ENCODE assay signal across 18 cellular contexts in the genomic region with DNA sequence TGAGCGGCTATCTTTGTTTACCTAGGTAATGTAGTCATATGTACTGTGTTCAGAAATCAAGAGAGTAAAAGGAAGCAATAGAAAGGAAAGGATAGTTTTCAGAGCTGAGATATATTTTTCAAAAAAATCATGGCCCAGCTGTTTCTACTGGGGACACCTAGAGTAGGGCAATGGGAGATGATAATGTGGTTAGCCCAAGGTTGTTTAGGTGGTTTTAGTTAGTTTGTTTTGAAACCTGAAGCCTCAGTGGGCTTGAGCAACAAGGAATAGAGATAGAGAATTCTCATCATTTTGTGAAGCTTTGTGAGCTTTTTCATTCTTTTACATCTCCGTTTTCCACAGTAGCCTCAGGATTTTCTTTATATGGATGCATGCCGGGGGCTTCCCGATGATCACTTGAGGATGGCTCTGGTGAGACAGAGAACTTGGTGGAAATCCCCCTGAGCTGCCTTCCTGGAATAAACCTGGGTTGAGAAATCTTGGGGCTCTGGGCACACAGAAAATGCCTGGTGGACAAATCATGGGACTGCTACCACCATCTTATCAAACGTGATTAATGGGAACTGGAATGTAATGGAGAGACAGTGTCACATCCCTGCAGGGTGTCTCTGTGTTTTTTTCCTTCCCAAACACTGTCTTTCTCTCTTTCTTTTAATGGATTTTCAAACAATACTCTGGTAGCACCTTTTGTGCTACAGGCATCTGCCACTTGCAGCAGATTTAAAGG. TPM values are rescaled to one million over a fixed set of nuclear protein-coding genes. Genes with fewer than 3 reads are reported as not detected.
DNase-seq lines count a peak whose midpoint lies in the region; ATAC-seq, FAIRE-seq and TF ChIP-seq lines count a peak whose summit lies in the region.
"Had no signal": no experiment of that assay in that cellular context is flagged by ENCODE, and none has a peak within 500 bp of the region (broad histone marks: within the 10 kb centered on the region; RNA-seq: fewer than 3 reads in every experiment).

No MANE protein-coding gene starts in this region.

- H2BK15ac ChIP-seq in H1 (ENCODE audit: low read length), result 0 out of 2 replicates have a peak overlapping the region, but pooled peaks have one; percentile 38
- H2BK15ac ChIP-seq in neuronal stem cell (ENCODE audit: low read length), result no peak overlapping the region

- no peak overlapping the region for H3K27ac ChIP-seq in H1 (ENCODE audit: low read depth, low read length)
- H3K27ac ChIP-seq in neuronal stem cell (replicated peaks; ENCODE audit: low read length), result peak overlapping the region; percentile 31
- H3K27ac ChIP-seq: dorsolateral prefrontal cortex, hepatocyte had no signal

- no peak for TF ChIP-seq RAD21 in H1 (IDR thresholded peaks at IDR 0.05 in 1 of 2, conservative IDR thresholded peaks at IDR 0.05 in 1 of 2; ENCODE audit: low read depth in 2 of 2, low read length in 2 of 2)

- no peak for TF ChIP-seq CTCF in H1 (IDR thresholded peaks at IDR 0.05; ENCODE audit: control extremely low read depth in 1 of 3, insufficient read depth in 1 of 3, low read depth in 1 of 3, low read length in 3 of 3)

- TF ChIP-seq EP300 in H1 (IDR thresholded peaks at IDR 0.05; ENCODE audit: borderline replicate concordance in 1 of 2, low read depth in 2 of 2, low read length in 2 of 2), result no peak

- H4K91ac ChIP-seq in H1 (replicated peaks; ENCODE audit: insufficient read length, low read length) (no peak overlapping the region), neuronal stem cell (ENCODE audit: low read depth, low read length, poor library complexity) (no peak overlapping the region)

- POLR2A ChIA-PET in H1 (lab: Charles Lee; ENCODE audit: partially characterized antibody), result no interaction called here

- H3K79me2 ChIP-seq in H1 (ENCODE audit: control insufficient read depth in 1 of 2, insufficient read depth in 2 of 2, low read length in 2 of 2), result peaks cover 0 to 58% of the 10 kb centered on the region in 2 experiments; a peak in 3 of 4 replicates

- 77% methylated on average over 5 of the region's 5 CpGs; no CpG with 5 or more reads in 1 of the 2 experiments for WGBS in H1 (ENCODE audit: extremely low coverage in 1 of 2, insufficient coverage in 1 of 2, insufficient read length in 1 of 2, insufficient replicate concordance in 2 of 2, low coverage in 1 of 2, low lambda C conversion rate in 2 of 2, missing lambda C conversion rate in 1 of 2), 2 experiments
- whole genome bisulfite sequencing in neuronal stem cell (ENCODE audit: extremely low coverage in 2 of 2, insufficient read length in 2 of 2, insufficient replicate concordance in 1 of 2), 2 donors, result no CpG with 5 or more reads among the region's 5 CpGs

- H4K8ac ChIP-seq in H1 (ENCODE audit: extremely low read depth, insufficient read depth, low read length), result no peak overlapping the region
- H4K8ac ChIP-seq in neuronal stem cell (ENCODE audit: low read depth, low read length), result no peak overlapping the region

- no peaks in the 10 kb centered on the region for H3K23me2 ChIP-seq in H1 (ENCODE audit: low read depth, low read length)

- H3K23ac ChIP-seq in H1 (ENCODE audit: insufficient read length), result no peak overlapping the region
- no peak overlapping the region for H3K23ac ChIP-seq in neuronal stem cell (ENCODE audit: low read depth, low read length, poor library complexity)

- no peak for TF ChIP-seq POLR2A in H1 (IDR thresholded peaks at IDR 0.05; ENCODE audit: control extremely low read depth in 1 of 2, low read depth in 2 of 2, low read length in 2 of 2)

- H2AK5ac ChIP-seq in H1 (ENCODE audit: low read depth, low read length) (no peak overlapping the region), neuronal stem cell (ENCODE audit: low read depth, low read length) (no peak overlapping the region)

- no peaks in the 10 kb centered on the region; the same call in 1 of the 2 replicates for H3K79me1 ChIP-seq in H1 (ENCODE audit: low read depth, low read length)
- H3K79me1 ChIP-seq in neuronal stem cell (ENCODE audit: low read depth, low read length), result no peaks in the 10 kb centered on the region

- DNase-seq in EL (peak; percentile 24), NCI-H226 (peak; percentile 35), H1 (ENCODE audit: low read depth in 1 of 2, low spot score in 2 of 2) (no peak), neuronal stem cell (ENCODE audit: low spot score) (no peak), AG08396 (ENCODE audit: low spot score) (no peak), G401 (ENCODE audit: low spot score) (no peak), OCI-M2 (lab: John Stamatoyannopoulos, UW; ENCODE audit: unreplicated experiment) (no peak)
- DNase-seq: activated CD4-positive, alpha-beta T cell treated with anti-CD3 and anti-CD28 coated beads, Interleukin-2, amount 50 U/mL, for 1 hour; activated naive CD4-positive, alpha-beta T cell treated with anti-CD3 and anti-CD28 coated beads, Interleukin-2, amount 10 ng/mL, durations not matched to agents 7 days and 5 days; activated T-cell treated with anti-CD3 and anti-CD28 coated beads for 4 hours; dorsolateral prefrontal cortex; kidney; NCI-H1694 treated with DMSO at 0.1 percent for 48 hours; PC-3 had no signal

- no peak overlapping the region for H2BK12ac ChIP-seq in H1 (ENCODE audit: low read depth, low read length)
- H2BK12ac ChIP-seq in neuronal stem cell (ENCODE audit: low read length), result no peak overlapping the region

- H3K36me3 ChIP-seq in H1 (ENCODE audit: control insufficient read depth in 2 of 4, insufficient read depth in 4 of 4, low read length in 3 of 4) (no peaks in the 10 kb centered on the region), neuronal stem cell (replicated peaks in 1 of 2; ENCODE audit: control insufficient read depth in 2 of 2, insufficient read depth in 2 of 2, low read length in 2 of 2) (no peaks in the 10 kb centered on the region)

- no peak overlapping the region for H4K5ac ChIP-seq in H1 (ENCODE audit: insufficient read length, low read depth, low read length)

- no peak for FAIRE-seq in H1 (lab: Jason Lieb, UNC)
- FAIRE-seq: GM12891, kidney had no signal

- no peaks in the 10 kb centered on the region for H4K20me1 ChIP-seq in H1 (replicated peaks in 1 of 2; ENCODE audit: control insufficient read depth in 1 of 2, insufficient read depth in 2 of 2, low read length in 2 of 2)

- CTCF ChIA-PET in H1 (lab: Charles Lee; ENCODE audit: partially characterized antibody), result interaction anchor here (1.2 to 3.2 kb wide), 6 partner anchors 10 to 119 kb away, joined by 3 to 13 read pairs (median 3); no protein-coding TSS in a partner anchor

- in situ Hi-C loops in G401 (cut with HindIII; ENCODE audit: low sequenced_read_pairs), result no loop called here

- ATAC-seq in HG03442 (IDR thresholded peaks at IDR 0.05; ENCODE audit: unreplicated experiment), result no peak
- ATAC-seq: PC-3; stimulated activated effector memory CD8-positive, alpha-beta T cell treated with anti-CD3 and anti-CD28 coated beads, Interleukin-12 subunit alpha, Interleukin-12 subunit beta, amount 100 ng/mL, for 72 hours had no signal

- no peak overlapping the region for H3K14ac ChIP-seq in H1 (ENCODE audit: insufficient read length)
- H3K14ac ChIP-seq in neuronal stem cell (ENCODE audit: low read length), result no peak overlapping the region

- H2BK120ac ChIP-seq in H1 (replicated peaks; ENCODE audit: low read depth, low read length) (no peak overlapping the region), neuronal stem cell (ENCODE audit: low read depth, low read length) (no peak overlapping the region)

- H3K4ac ChIP-seq in H1 (replicated peaks; ENCODE audit: insufficient read length, low read depth, low read length) (no peak overlapping the region), neuronal stem cell (ENCODE audit: low read length) (no peak overlapping the region)

- H3K56ac ChIP-seq in H1 (replicated peaks; ENCODE audit: insufficient read length, low read depth, low read length), result no peak overlapping the region

- H2AFZ ChIP-seq in H1 (ENCODE audit: low read length), result no peak overlapping the region
- H2AFZ ChIP-seq in neuronal stem cell (ENCODE audit: low read length), result no peak overlapping the region
- H2AFZ ChIP-seq: hepatocyte had no signal

- H3K4me2 ChIP-seq in H1 (ENCODE audit: insufficient read depth in 1 of 2, low read depth in 2 of 2, low read length in 2 of 2) (no peak overlapping the region), neuronal stem cell (ENCODE audit: insufficient read depth, low read length, poor library complexity, severe bottlenecking) (no peak overlapping the region)
- H3K4me2 ChIP-seq: hepatocyte had no signal

- H2BK5ac ChIP-seq in H1 (ENCODE audit: low read depth, low read length) (no peak overlapping the region), neuronal stem cell (ENCODE audit: low read length) (no peak overlapping the region)

- no peak overlapping the region for H2BK20ac ChIP-seq in H1 (ENCODE audit: low read length)

- H3K4me1 ChIP-seq in H1 (replicated peaks in 1 of 4; ENCODE audit: control insufficient read depth in 3 of 4, insufficient read depth in 4 of 4, low read length in 3 of 4) (peaks cover 4 to 16% (median 10%) of the 10 kb centered on the region in 4 experiments), neuronal stem cell (ENCODE audit: control insufficient read depth in 2 of 2, insufficient read depth in 1 of 2, low read depth in 1 of 2, low read length in 2 of 2) (peaks cover 7 to 21% of the 10 kb centered on the region in 2 donors)

- H3K9ac ChIP-seq in H1 (replicated peaks in 1 of 4; ENCODE audit: extremely low read depth in 1 of 4, low read depth in 3 of 4, low read length in 3 of 4), result no peak overlapping the region
- no peak overlapping the region for H3K9ac ChIP-seq in neuronal stem cell (ENCODE audit: low read depth, low read length, poor library complexity)

- H3K9me3 ChIP-seq in H1 (ENCODE audit: insufficient read depth in 2 of 2, low read depth in 1 of 2, low read length in 1 of 2) (no peaks in the 10 kb centered on the region), neuronal stem cell (replicated peaks in 1 of 2; ENCODE audit: control insufficient read depth in 2 of 2, insufficient read depth in 1 of 2, low read depth in 1 of 2, low read length in 2 of 2) (peaks cover 0 to 4% of the 10 kb centered on the region in 2 donors)

- H3K18ac ChIP-seq in H1 (ENCODE audit: extremely low read depth, low read length) (no peak overlapping the region), neuronal stem cell (ENCODE audit: low read length) (no peak overlapping the region)

- H3K27me3 ChIP-seq in H1 (replicated peaks in 1 of 4; ENCODE audit: control insufficient read depth in 3 of 4, extremely low read depth in 1 of 4, insufficient read depth in 3 of 4, low read length in 3 of 4), result no peaks in the 10 kb centered on the region
- H3K27me3 ChIP-seq in neuronal stem cell (ENCODE audit: control insufficient read depth in 3 of 3, insufficient read depth in 3 of 3, low read depth in 1 of 3, low read length in 3 of 3), result no peaks in the 10 kb centered on the region
- H3K27me3 ChIP-seq: dorsolateral prefrontal cortex, hepatocyte had no signal

- no peak overlapping the region for H3K4me3 ChIP-seq in H1 (ENCODE audit: extremely low read depth in 1 of 4, insufficient read depth in 2 of 4, low read depth in 3 of 4, low read length in 4 of 4)
- H3K4me3 ChIP-seq in neuronal stem cell (ENCODE audit: low read length in 2 of 2), result no peak overlapping the region
- H3K4me3 ChIP-seq: dorsolateral prefrontal cortex, hepatocyte had no signal

RNA-seq across cellular contexts. Expression of a gene that starts 49.0 kb away (rescaled TPM):
- total RNA-seq in H1 (2021; fragmentation: NEBNext Ultra II Directional; extraction: Animal tissue kit (Norgen Biotek cat#: 25700)), result 33.3 and 33.5 TPM in 2 replicates
- polyA plus RNA-seq in H1 (2011; rRNA removed), result 13.1 and 22.2 TPM in 2 replicates
- polyA plus RNA-seq in H1 (2011; cell fraction: cytosol; rRNA removed), result 18.4 TPM
- 17.7 TPM for polyA plus RNA-seq in H1 (2011; cell fraction: nucleus; rRNA removed)
- polyA plus RNA-seq in H1 (2012, experiment 1 of 2), result 12.0 to 26.0 TPM (median 19.3 TPM) in 4 replicates
- polyA plus RNA-seq in H1 (2012, experiment 2 of 2), result 2.1 TPM
- 13.9 TPM for polyA plus RNA-seq in H1 (2013, experiment 1 of 2)
- 14.8 TPM for polyA plus RNA-seq in H1 (2013, experiment 2 of 2)
- polyA minus RNA-seq in H1 (2011; rRNA and poly(A)+ RNA removed), result 50.9 and 68.5 TPM in 2 replicates
- 26.9 TPM for polyA minus RNA-seq in H1 (2011; cell fraction: cytosol; rRNA and poly(A)+ RNA removed)
- 56.7 TPM for polyA minus RNA-seq in H1 (2011; cell fraction: nucleus; rRNA and poly(A)+ RNA removed)
- polyA plus RNA-seq in neuronal stem cell (2013, experiment 1 of 2), result 8.1 TPM
- polyA plus RNA-seq in neuronal stem cell (2013, experiment 2 of 2), result 8.0 TPM
- not detected in 2 replicates for total RNA-seq in G401 (2014; rRNA removed; shearing (Covaris generic))

Comparison
In these comparisons a context has a peak if more than half of its experiments do, and no peak if none do; other contexts are left out.
1. DNase-seq: peak in EL (single experiment) and NCI-H226 (single experiment); none in H1 (0 of 2), neuronal stem cell (single experiment), AG08396 (single experiment), G401 (single experiment) and OCI-M2 (single experiment).
2. RNA of a gene that starts 49.0 kb away (total RNA-seq): 33.3 to 33.5 TPM in H1; not detected in G401; every median in the first group is over 10 times any median in the second.